16 cellular contexts compared by ENCODE assay signal in genomic region chr5:149447373-149448367, GRCh38.
A peak's percentile ranks its signal among the peaks of the same experiment; 100 is the strongest.
DNase-seq lines count a peak whose midpoint lies in the region; ATAC-seq and TF ChIP-seq lines count a peak whose summit lies in the region.
"Had no signal": no experiment of that assay in that cellular context is flagged by ENCODE, and none has a peak within 500 bp of the region (broad histone marks: within the 10 kb centered on the region; RNA-seq: fewer than 3 reads in every experiment).

No MANE protein-coding gene starts in this region.

- H3K9me3 ChIP-seq in lower lobe of right lung = no peaks in the 10 kb centered on the region
- no peaks in the 10 kb centered on the region for H3K9me3 ChIP-seq in smooth muscle cell (replicated peaks; ENCODE audit: low read depth)

- 78% methylated on average over 12 of the region's 12 CpGs for WGBS in smooth muscle cell (ENCODE audit: low lambda C conversion rate)

- intact Hi-C loops in lower lobe of right lung (cut with DNase I) = no loop called here

- H3K4me1 ChIP-seq in lower lobe of right lung (peaks cover 57% of the 10 kb centered on the region), smooth muscle cell (ENCODE audit: low read depth) (peaks cover 17% of the 10 kb centered on the region)

- TF ChIP-seq CTCF in brain microvascular endothelial cell (IDR thresholded peaks at IDR 0.05; ENCODE audit: low read depth, low read length, missing control alignments) (no peak), lower lobe of right lung (IDR thresholded peaks at IDR 0.05) (no peak), smooth muscle cell (IDR thresholded peaks at IDR 0.05; ENCODE audit: borderline replicate concordance, insufficient read depth, poor library complexity, severe bottlenecking) (no peak)

- H3K27me3 ChIP-seq in brain microvascular endothelial cell (replicated peaks) = no peaks in the 10 kb centered on the region
- no peaks in the 10 kb centered on the region for H3K27me3 ChIP-seq in lower lobe of right lung (ENCODE audit: low read depth)
- H3K27me3 ChIP-seq in smooth muscle cell (ENCODE audit: low read depth) = no peaks in the 10 kb centered on the region
- H3K27me3 ChIP-seq: BLaER1 had no signal

- DNase-seq in brain microvascular endothelial cell (no peak), lower lobe of right lung (no peak), smooth muscle cell (lab: John Stamatoyannopoulos, UW; ENCODE audit: unreplicated experiment) (no peak), HuH-7 (ENCODE audit: low spot score) (no peak), NCI-H2081 (lab: John Stamatoyannopoulos, UW) (no peak)
- no peak for DNase-seq in natural killer cell treated with Interleukin-12 subunit alpha and Interleukin-12 subunit beta and Interleukin-15 and Interleukin-18, amount 100 ng/mL, for 72 hours (ENCODE audit: low spot score)
- DNase-seq: activated CD8-positive, alpha-beta memory T cell treated with anti-CD3 and anti-CD28 coated beads for 24 hours; activated gamma-delta T cell treated with Interleukin-2 at 50 U/mL for 16 hours; stimulated activated CD4-positive, alpha-beta T cell treated with anti-CD3 and anti-CD28 coated beads, Interleukin-4, amount 100 ng/mL, for 1 hour had no signal

- no peaks in the 10 kb centered on the region for H3K36me3 Mint-ChIP-seq in natural killer cell treated with Interleukin-12 subunit alpha and Interleukin-12 subunit beta and Interleukin-15 and Interleukin-18, amount 100 ng/mL, for 72 hours
- H3K36me3 Mint-ChIP-seq: memory B cell; stimulated activated effector memory CD8-positive, alpha-beta T cell treated with anti-CD3 and anti-CD28 coated beads, Interleukin-12 subunit alpha, Interleukin-12 subunit beta, amount 100 ng/mL, for 72 hours had no signal

- no peak overlapping the region for H3K9ac ChIP-seq in smooth muscle cell (ENCODE audit: low read depth)
- H3K9ac ChIP-seq: BLaER1 had no signal

- no peaks in the 10 kb centered on the region for H4K20me1 ChIP-seq in smooth muscle cell (ENCODE audit: low read depth)
- H4K20me1 ChIP-seq: BLaER1 had no signal

- no peak overlapping the region for H2AFZ ChIP-seq in smooth muscle cell (ENCODE audit: low read depth)

- no peak overlapping the region for H3K4me3 ChIP-seq in brain microvascular endothelial cell (ENCODE audit: low read depth, low read length)
- H3K4me3 ChIP-seq in lower lobe of right lung = no peak overlapping the region
- H3K4me3 ChIP-seq in smooth muscle cell = no peak overlapping the region
- H3K4me3 ChIP-seq: BLaER1 had no signal

- H3K4me2 ChIP-seq in smooth muscle cell = no peak overlapping the region
- H3K4me2 ChIP-seq: BLaER1 had no signal

- ATAC-seq in lower lobe of right lung (no peak), HG02970 (IDR thresholded peaks at IDR 0.05; ENCODE audit: low FRiP score, unreplicated experiment) (no peak)
- no peak for ATAC-seq in natural killer cell treated with Interleukin-12 subunit alpha and Interleukin-12 subunit beta and Interleukin-15 and Interleukin-18, amount 100 ng/mL, for 72 hours
- ATAC-seq: stimulated activated effector memory CD8-positive, alpha-beta T cell treated with anti-CD3 and anti-CD28 coated beads, Interleukin-12 subunit alpha, Interleukin-12 subunit beta, amount 100 ng/mL, for 72 hours had no signal

- no peak for TF ChIP-seq RAD21 in Ishikawa (IDR thresholded peaks at IDR 0.05; ENCODE audit: low read depth)

- H3K4me3 Mint-ChIP-seq in natural killer cell treated with Interleukin-12 subunit alpha and Interleukin-12 subunit beta and Interleukin-15 and Interleukin-18, amount 100 ng/mL, for 72 hours = no peak overlapping the region
- H3K4me3 Mint-ChIP-seq: memory B cell; stimulated activated effector memory CD8-positive, alpha-beta T cell treated with anti-CD3 and anti-CD28 coated beads, Interleukin-12 subunit alpha, Interleukin-12 subunit beta, amount 100 ng/mL, for 72 hours had no signal

- peaks cover 0 to 6% of the 10 kb centered on the region in 2 donors for H3K4me1 Mint-ChIP-seq in natural killer cell treated with Interleukin-12 subunit alpha and Interleukin-12 subunit beta and Interleukin-15 and Interleukin-18, amount 100 ng/mL, for 72 hours (ENCODE audit: low read depth in 2 of 2)
- H3K4me1 Mint-ChIP-seq: memory B cell; stimulated activated effector memory CD8-positive, alpha-beta T cell treated with anti-CD3 and anti-CD28 coated beads, Interleukin-12 subunit alpha, Interleukin-12 subunit beta, amount 100 ng/mL, for 72 hours had no signal

- H3F3A ChIP-seq in smooth muscle cell (ENCODE audit: low read depth) = peaks cover 31% of the 10 kb centered on the region

- TF ChIP-seq EP300 in Ishikawa (IDR thresholded peaks at IDR 0.05; ENCODE audit: borderline replicate concordance) = no peak

- no peak overlapping the region for H3K27ac Mint-ChIP-seq in natural killer cell treated with Interleukin-12 subunit alpha and Interleukin-12 subunit beta and Interleukin-15 and Interleukin-18, amount 100 ng/mL, for 72 hours
- H3K27ac Mint-ChIP-seq: memory B cell; progenitor cell of endocrine pancreas; stimulated activated effector memory CD8-positive, alpha-beta T cell treated with anti-CD3 and anti-CD28 coated beads, Interleukin-12 subunit alpha, Interleukin-12 subunit beta, amount 100 ng/mL, for 72 hours had no signal

- no peaks in the 10 kb centered on the region for H3K9me3 Mint-ChIP-seq in natural killer cell treated with Interleukin-12 subunit alpha and Interleukin-12 subunit beta and Interleukin-15 and Interleukin-18, amount 100 ng/mL, for 72 hours
- H3K9me3 Mint-ChIP-seq: memory B cell; stimulated activated effector memory CD8-positive, alpha-beta T cell treated with anti-CD3 and anti-CD28 coated beads, Interleukin-12 subunit alpha, Interleukin-12 subunit beta, amount 100 ng/mL, for 72 hours had no signal

- H3K27ac ChIP-seq in brain microvascular endothelial cell = peak overlapping the region; percentile 30
- peak overlapping the region; percentile 44 for H3K27ac ChIP-seq in lower lobe of right lung
- peak overlapping the region; percentile 94 for H3K27ac ChIP-seq in smooth muscle cell (ENCODE audit: low read depth)
- H3K27ac ChIP-seq: BLaER1, HL-60 had no signal

- in situ Hi-C loops in brain microvascular endothelial cell (cut with HindIII; ENCODE audit: low pct_ligation_motif_present, low sequenced_read_pairs) = no loop called here

- no peaks in the 10 kb centered on the region for H3K79me2 ChIP-seq in smooth muscle cell (ENCODE audit: low read depth)

- H3K36me3 ChIP-seq in brain microvascular endothelial cell (replicated peaks) = no peaks in the 10 kb centered on the region
- no peaks in the 10 kb centered on the region for H3K36me3 ChIP-seq in lower lobe of right lung
- no peaks in the 10 kb centered on the region for H3K36me3 ChIP-seq in smooth muscle cell (ENCODE audit: low read depth)
- H3K36me3 ChIP-seq: BLaER1 had no signal

- H3K27me3 Mint-ChIP-seq in natural killer cell treated with Interleukin-12 subunit alpha and Interleukin-12 subunit beta and Interleukin-15 and Interleukin-18, amount 100 ng/mL, for 72 hours = peaks cover 0 to 7% of the 10 kb centered on the region in 2 donors
- H3K27me3 Mint-ChIP-seq: progenitor cell of endocrine pancreas had no signal

TF ChIP-seq in Ishikawa, 13 proteins besides CTCF, POLR2A, EP300 and RAD21:
- TF ChIP-seq ZBTB7A (IDR thresholded peaks at IDR 0.05; ENCODE audit: low read depth) (no peak), TEAD4 (IDR thresholded peaks at IDR 0.05) (no peak), USF1 (IDR thresholded peaks at IDR 0.05) (peak; percentile 78), REST (IDR thresholded peaks at IDR 0.05; ENCODE audit: low read depth) (no peak), NFIC (IDR thresholded peaks at IDR 0.05) (no peak), YY1 (IDR thresholded peaks at IDR 0.05; ENCODE audit: low read depth) (no peak), EGR1 (IDR thresholded peaks at IDR 0.05) (no peak)

Comparison
In these comparisons a context has a peak if more than half of its experiments do, and no peak if none do; other contexts are left out.
1. H3K27ac ChIP-seq: peak in every context shown above with its lines; median percentile 94 in smooth muscle cell; 44 in lower lobe of right lung; 30 in brain microvascular endothelial cell.